Comparison of ENCODE assay signal across 28 cellular contexts in the genomic region with DNA sequence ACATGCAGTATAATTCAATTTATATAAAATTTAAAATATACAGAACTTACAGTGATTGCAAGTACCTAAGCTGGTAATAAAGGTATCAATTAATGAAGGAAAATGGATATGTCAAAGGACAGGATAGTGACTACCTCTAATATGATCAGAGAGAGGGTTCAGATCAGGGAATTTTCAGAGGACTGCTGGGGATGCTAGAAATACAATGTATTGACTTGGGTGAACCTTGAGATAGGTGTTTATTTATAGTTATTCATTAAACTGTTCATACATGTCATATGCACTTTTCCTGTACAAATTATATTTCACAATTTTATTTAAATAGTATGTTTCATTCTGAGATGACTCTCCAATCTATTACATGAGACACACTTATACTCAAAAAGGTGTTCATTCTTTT.
"Had no signal": no experiment of that assay in that cellular context is flagged by ENCODE, and none has a peak within 500 bp of the region (broad histone marks: within the 10 kb centered on the region; RNA-seq: fewer than 3 reads in every experiment).

No MANE protein-coding gene starts in this region.

- ATAC-seq: psoas muscle; right cardiac atrium; stimulated activated effector memory CD8-positive, alpha-beta T cell treated with anti-CD3 and anti-CD28 coated beads, Interleukin-12 subunit alpha, Interleukin-12 subunit beta, amount 100 ng/mL, for 72 hours; stimulated activated naive B cell treated with anti-CD40 and anti-IgM and Interleukin-4, amounts not matched to agents 10 μg/mL and 1 μg/mL and 100 μg/mL, for 72 hours had no signal

- H3K9me3 ChIP-seq: ovary, psoas muscle, right lobe of liver, stomach, thoracic aorta, thyroid gland, upper lobe of left lung, vagina had no signal

- H3K27me3 ChIP-seq: neural progenitor cell, ovary, right lobe of liver, sigmoid colon, stomach, thyroid gland, tibial nerve, upper lobe of left lung, vagina had no signal

- H3K4me3 Mint-ChIP-seq: nephron; neural progenitor cell; stimulated activated effector memory CD8-positive, alpha-beta T cell treated with anti-CD3 and anti-CD28 coated beads, Interleukin-12 subunit alpha, Interleukin-12 subunit beta, amount 100 ng/mL, for 72 hours; stimulated activated naive B cell treated with anti-CD40 and anti-IgM and Interleukin-4, amounts not matched to agents 10 μg/mL and 1 μg/mL and 100 μg/mL, for 72 hours; stimulated activated naive CD8-positive, alpha-beta T cell treated with anti-CD3 and anti-CD28 coated beads, Interleukin-15, Interleukin-2, amounts not matched to agents 100 ng/mL and 50 ng/mL, for 24 hours had no signal

- H3K9ac ChIP-seq: neural progenitor cell, parathyroid adenoma had no signal

- FAIRE-seq: small intestine, urothelium cell line had no signal

- H3K27ac Mint-ChIP-seq: nephron; neural progenitor cell; progenitor cell of endocrine pancreas; stimulated activated effector memory CD8-positive, alpha-beta T cell treated with anti-CD3 and anti-CD28 coated beads, Interleukin-12 subunit alpha, Interleukin-12 subunit beta, amount 100 ng/mL, for 72 hours; stimulated activated naive B cell treated with anti-CD40 and anti-IgM and Interleukin-4, amounts not matched to agents 10 μg/mL and 1 μg/mL and 100 μg/mL, for 72 hours; stimulated activated naive CD8-positive, alpha-beta T cell treated with anti-CD3 and anti-CD28 coated beads, Interleukin-15, Interleukin-2, amounts not matched to agents 100 ng/mL and 50 ng/mL, for 24 hours had no signal

- H3K4me3 ChIP-seq: neural progenitor cell, ovary, psoas muscle, right lobe of liver, sigmoid colon, stomach, thoracic aorta, thyroid gland, tibial nerve, upper lobe of left lung, vagina had no signal

- H3K27me3 Mint-ChIP-seq: progenitor cell of endocrine pancreas; stimulated activated naive B cell treated with anti-CD40 and anti-IgM and Interleukin-4, amounts not matched to agents 10 μg/mL and 1 μg/mL and 100 μg/mL, for 72 hours; stimulated activated naive CD8-positive, alpha-beta T cell treated with anti-CD3 and anti-CD28 coated beads, Interleukin-15, Interleukin-2, amounts not matched to agents 100 ng/mL and 50 ng/mL, for 24 hours had no signal

- H3K4me1 Mint-ChIP-seq: stimulated activated effector memory CD8-positive, alpha-beta T cell treated with anti-CD3 and anti-CD28 coated beads, Interleukin-12 subunit alpha, Interleukin-12 subunit beta, amount 100 ng/mL, for 72 hours; stimulated activated naive B cell treated with anti-CD40 and anti-IgM and Interleukin-4, amounts not matched to agents 10 μg/mL and 1 μg/mL and 100 μg/mL, for 72 hours had no signal

- H3K36me3 ChIP-seq: neural progenitor cell, ovary, right lobe of liver, sigmoid colon, stomach, thoracic aorta, thyroid gland, tibial nerve, upper lobe of left lung, vagina had no signal

- H3K9me3 Mint-ChIP-seq: stimulated activated naive CD8-positive, alpha-beta T cell treated with anti-CD3 and anti-CD28 coated beads, Interleukin-15, Interleukin-2, amounts not matched to agents 100 ng/mL and 50 ng/mL, for 24 hours had no signal

- H3K27ac ChIP-seq: neural progenitor cell, ovary, parathyroid adenoma, psoas muscle, right lobe of liver, sigmoid colon, stomach, thoracic aorta, thyroid gland, tibial nerve, upper lobe of left lung, vagina had no signal

- H3K4me2 ChIP-seq: neural progenitor cell had no signal

- H3K4me1 ChIP-seq: parathyroid adenoma, psoas muscle, sigmoid colon, stomach, tibial nerve, upper lobe of left lung, vagina had no signal

- H2AFZ ChIP-seq: parathyroid adenoma had no signal

- H3K79me2 ChIP-seq: parathyroid adenoma had no signal

- DNase-seq: occipital lobe; ovary; posterior cingulate gyrus; psoas muscle; right cardiac atrium; right lobe of liver; sigmoid colon; small intestine; stimulated activated CD4-positive, alpha-beta T cell treated with anti-CD3 and anti-CD28 coated beads, Interleukin-15, amount 100 ng/mL, for 24 hours; stimulated activated CD4-positive, alpha-beta T cell treated with anti-CD3 and anti-CD28 coated beads, Interleukin-2, amount 100 ng/mL, for 24 hours; stimulated activated CD4-positive, alpha-beta T cell treated with anti-CD3 and anti-CD28 coated beads, Interleukin-2, amount 100 ng/mL, for 48 hours; stimulated activated CD4-positive, alpha-beta T cell treated with anti-CD3 and anti-CD28 coated beads, Interleukin-4, amount 100 ng/mL, for 24 hours; stimulated activated naive B cell treated with anti-CD40 and anti-IgM and Interleukin-4, amounts not matched to agents 10 μg/mL and 1 μg/mL and 100 μg/mL, for 72 hours; stimulated activated naive CD4-positive, alpha-beta T cell treated with Interleukin-2 at 50 U/mL for 16 hours; stomach; trophoblast cell; upper lobe of left lung had no signal

- H3K36me3 Mint-ChIP-seq: neural progenitor cell; stimulated activated naive B cell treated with anti-CD40 and anti-IgM and Interleukin-4, amounts not matched to agents 10 μg/mL and 1 μg/mL and 100 μg/mL, for 72 hours had no signal
